9 cellular contexts compared by ENCODE assay signal in the genomic region with DNA sequence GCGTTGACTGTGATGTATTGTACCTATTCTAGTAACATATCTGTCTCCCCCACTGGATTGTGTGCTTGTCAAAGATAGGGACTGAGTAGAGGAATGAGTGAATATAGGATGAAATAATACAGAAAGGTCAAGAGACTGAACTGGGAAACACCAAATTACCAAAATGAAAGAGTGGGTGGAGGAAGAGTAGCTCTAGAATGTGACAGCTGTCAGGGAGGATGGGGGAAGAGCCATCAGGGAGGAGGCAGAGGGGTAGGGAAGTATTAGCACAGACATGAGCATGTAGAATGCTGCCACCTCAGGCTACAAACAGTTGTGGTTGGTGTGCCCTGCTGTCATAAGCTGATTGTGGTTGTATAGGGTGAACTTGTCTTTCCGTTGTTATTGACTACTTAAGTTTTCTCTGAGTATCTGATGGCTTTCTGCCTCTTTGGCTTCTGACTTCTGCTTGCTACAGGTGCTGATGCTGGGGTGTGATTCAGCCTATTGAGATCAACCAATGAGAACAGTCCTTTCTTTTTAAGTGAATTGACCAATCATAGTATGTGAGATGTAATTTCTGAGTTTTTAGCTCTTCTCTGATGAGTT. TPM values are rescaled to one million over a fixed set of nuclear protein-coding genes. Genes with fewer than 3 reads are reported as not detected.
DNase-seq lines count a peak whose midpoint lies in the region; ATAC-seq and TF ChIP-seq lines count a peak whose summit lies in the region.
"Had no signal": no experiment of that assay in that cellular context is flagged by ENCODE, and none has a peak within 500 bp of the region (broad histone marks: within the 10 kb centered on the region; RNA-seq: fewer than 3 reads in every experiment).

No MANE protein-coding gene starts in this region.

- H3K27ac Mint-ChIP-seq in activated CD8-positive, alpha-beta T cell treated with anti-CD3 and anti-CD28 coated beads, Interleukin-2, amount 10 ng/mL, durations not matched to agents 7 days and 5 days, result peak overlapping the region; percentile 81
- H3K27ac Mint-ChIP-seq in immature natural killer cell, result peak overlapping the region in 1 of 6 donors; percentile 97
- H3K27ac Mint-ChIP-seq in stimulated activated naive CD8-positive, alpha-beta T cell treated with anti-CD3 and anti-CD28 coated beads, Interleukin-15, Interleukin-2, amounts not matched to agents 100 ng/mL and 50 ng/mL, for 24 hours, result peak overlapping the region; percentile 88

- H2AFZ ChIP-seq in MM.1S (ENCODE audit: low read length), result no peak overlapping the region

- H3K4me2 ChIP-seq in MM.1S (ENCODE audit: low read depth, low read length), result peak overlapping the region; percentile 21

- no peaks in the 10 kb centered on the region for H3K36me3 ChIP-seq in MM.1S (replicated peaks; ENCODE audit: insufficient read depth, low read length)

- no peak overlapping the region for H3K9ac ChIP-seq in MM.1S (ENCODE audit: low read length)

- DNase-seq in GDM1 (lab: John Stamatoyannopoulos, UW), result peak; percentile 45
- peak; percentile 53 for DNase-seq in MM.1S
- DNase-seq in activated CD8-positive, alpha-beta T cell treated with anti-CD3 and anti-CD28 coated beads, Interleukin-2, amount 10 ng/mL, durations not matched to agents 7 days and 5 days, result peak; percentile 79
- peak; percentile 88 to 92 (median 90) for DNase-seq in immature natural killer cell
- DNase-seq in anterior cingulate cortex (lab: John Stamatoyannopoulos, UW), result no peak
- DNase-seq in NCI-H128 (lab: John Stamatoyannopoulos, UW; ENCODE audit: unreplicated experiment), result no peak

- peaks cover 15% of the 10 kb centered on the region for H3K4me1 ChIP-seq in MM.1S (ENCODE audit: low read length)

- peaks cover 49% of the 10 kb centered on the region for H3K4me1 Mint-ChIP-seq in activated CD8-positive, alpha-beta T cell treated with anti-CD3 and anti-CD28 coated beads, Interleukin-2, amount 10 ng/mL, durations not matched to agents 7 days and 5 days (ENCODE audit: low read depth)
- peaks cover 33 to 37% of the 10 kb centered on the region in 2 donors for H3K4me1 Mint-ChIP-seq in immature natural killer cell
- H3K4me1 Mint-ChIP-seq in stimulated activated naive CD8-positive, alpha-beta T cell treated with anti-CD3 and anti-CD28 coated beads, Interleukin-15, Interleukin-2, amounts not matched to agents 100 ng/mL and 50 ng/mL, for 24 hours (ENCODE audit: low read depth), result peaks cover 26% of the 10 kb centered on the region

- H3K9me3 Mint-ChIP-seq in activated CD8-positive, alpha-beta T cell treated with anti-CD3 and anti-CD28 coated beads, Interleukin-2, amount 10 ng/mL, durations not matched to agents 7 days and 5 days (ENCODE audit: insufficient read depth), result no peaks in the 10 kb centered on the region
- no peaks in the 10 kb centered on the region for H3K9me3 Mint-ChIP-seq in immature natural killer cell
- no peaks in the 10 kb centered on the region for H3K9me3 Mint-ChIP-seq in stimulated activated naive CD8-positive, alpha-beta T cell treated with anti-CD3 and anti-CD28 coated beads, Interleukin-15, Interleukin-2, amounts not matched to agents 100 ng/mL and 50 ng/mL, for 24 hours

- H3K27ac ChIP-seq in MM.1S (ENCODE audit: low read length), result peak overlapping the region; percentile 4; the same call in 1 of the 2 replicates
- H3K27ac ChIP-seq: HL-60 had no signal

- H3K79me2 ChIP-seq in MM.1S (ENCODE audit: low read length), result peaks cover 71% of the 10 kb centered on the region

- no peak overlapping the region for H3K4me3 ChIP-seq in MM.1S (ENCODE audit: low read length)

- no peaks in the 10 kb centered on the region for H3K27me3 Mint-ChIP-seq in activated CD8-positive, alpha-beta T cell treated with anti-CD3 and anti-CD28 coated beads, Interleukin-2, amount 10 ng/mL, durations not matched to agents 7 days and 5 days (ENCODE audit: low read depth)
- peaks cover 8 to 24% (median 22%) of the 10 kb centered on the region in 3 donors for H3K27me3 Mint-ChIP-seq in immature natural killer cell (ENCODE audit: low read depth in 3 of 3)
- no peaks in the 10 kb centered on the region for H3K27me3 Mint-ChIP-seq in stimulated activated naive CD8-positive, alpha-beta T cell treated with anti-CD3 and anti-CD28 coated beads, Interleukin-15, Interleukin-2, amounts not matched to agents 100 ng/mL and 50 ng/mL, for 24 hours

- H3K9me2 ChIP-seq in MM.1S (replicated peaks; ENCODE audit: insufficient read depth, low read length), result no peaks in the 10 kb centered on the region

- peak overlapping the region; percentile 53 for H3K4me3 Mint-ChIP-seq in activated CD8-positive, alpha-beta T cell treated with anti-CD3 and anti-CD28 coated beads, Interleukin-2, amount 10 ng/mL, durations not matched to agents 7 days and 5 days
- H3K4me3 Mint-ChIP-seq in immature natural killer cell, result peak overlapping the region; percentile 59 to 80 (median 61)
- peak overlapping the region; percentile 50 for H3K4me3 Mint-ChIP-seq in stimulated activated naive CD8-positive, alpha-beta T cell treated with anti-CD3 and anti-CD28 coated beads, Interleukin-15, Interleukin-2, amounts not matched to agents 100 ng/mL and 50 ng/mL, for 24 hours

- no peaks in the 10 kb centered on the region for H3K9me3 ChIP-seq in MM.1S (replicated peaks; ENCODE audit: insufficient read depth, low read length)

- CTCF ChIA-PET in activated CD8-positive, alpha-beta T cell treated with anti-CD3 and anti-CD28 coated beads, Interleukin-2, amount 10 ng/mL, durations not matched to agents 7 days and 5 days (lab: Charles Lee), result interaction anchor here (0.8 to 5.3 kb wide), 13 partner anchors 9 to 207 kb away, joined by 3 to 58 read pairs (median 6); no protein-coding TSS in a partner anchor

- peaks cover 8% of the 10 kb centered on the region for H3F3A ChIP-seq in MM.1S (ENCODE audit: insufficient read depth, low read length)

- TF ChIP-seq CTCF in MM.1S (IDR thresholded peaks at IDR 0.05; ENCODE audit: low read length), result no peak

- peaks cover 21% of the 10 kb centered on the region for H3K36me3 Mint-ChIP-seq in activated CD8-positive, alpha-beta T cell treated with anti-CD3 and anti-CD28 coated beads, Interleukin-2, amount 10 ng/mL, durations not matched to agents 7 days and 5 days (ENCODE audit: low read depth)
- no peaks in the 10 kb centered on the region for H3K36me3 Mint-ChIP-seq in immature natural killer cell
- peaks cover under 1% of the 10 kb centered on the region for H3K36me3 Mint-ChIP-seq in stimulated activated naive CD8-positive, alpha-beta T cell treated with anti-CD3 and anti-CD28 coated beads, Interleukin-15, Interleukin-2, amounts not matched to agents 100 ng/mL and 50 ng/mL, for 24 hours (ENCODE audit: low read depth)

- no peaks in the 10 kb centered on the region for H3K27me3 ChIP-seq in MM.1S (replicated peaks; ENCODE audit: insufficient read depth, low read length)

- POLR2A ChIA-PET in activated CD8-positive, alpha-beta T cell treated with anti-CD3 and anti-CD28 coated beads, Interleukin-2, amount 10 ng/mL, durations not matched to agents 7 days and 5 days (lab: Charles Lee), result interaction anchor here (1.1 to 1.2 kb wide), 2 partner anchors 16 to 18 kb away, joined by 4 to 5 read pairs; no protein-coding TSS in a partner anchor

- ATAC-seq in GM21786 (IDR thresholded peaks at IDR 0.05; ENCODE audit: unreplicated experiment), result peak; percentile 35
- ATAC-seq in activated CD8-positive, alpha-beta T cell treated with anti-CD3 and anti-CD28 coated beads, Interleukin-2, amount 10 ng/mL, durations not matched to agents 7 days and 5 days, result peak; percentile 81

- H4K20me1 ChIP-seq in MM.1S (ENCODE audit: insufficient read depth, low read length), result no peaks in the 10 kb centered on the region

RNA-seq across cellular contexts. Expression of a gene that starts 5.6 kb away (rescaled TPM):
- 10 to 100 TPM; 77.8 to 78.8 TPM for total RNA-seq in activated CD8-positive, alpha-beta T cell treated with anti-CD3 and anti-CD28 coated beads, Interleukin-2, amount 10 ng/mL, durations not matched to agents 7 days and 5 days
- polyA plus RNA-seq in immature natural killer cell, result 100 to 1,000 TPM in 2 of 3 donors, 10 to 100 TPM in 1; 81.3 to 118 (median 103) TPM

Comparison
In these comparisons a context has a peak if more than half of its experiments do, and no peak if none do; other contexts are left out.
1. DNase-seq: peak in GDM1 (single experiment), MM.1S (single experiment), activated CD8-positive, alpha-beta T cell treated with anti-CD3 and anti-CD28 coated beads, Interleukin-2, amount 10 ng/mL, durations not matched to agents 7 days and 5 days (single experiment) and immature natural killer cell (3 of 3); none in anterior cingulate cortex (0 of 58) and NCI-H128 (single experiment).
2. Peak in every context shown above with its lines, with median percentiles within 50 percentile points of each other: H3K4me3 Mint-ChIP-seq.